In the genomic region with DNA sequence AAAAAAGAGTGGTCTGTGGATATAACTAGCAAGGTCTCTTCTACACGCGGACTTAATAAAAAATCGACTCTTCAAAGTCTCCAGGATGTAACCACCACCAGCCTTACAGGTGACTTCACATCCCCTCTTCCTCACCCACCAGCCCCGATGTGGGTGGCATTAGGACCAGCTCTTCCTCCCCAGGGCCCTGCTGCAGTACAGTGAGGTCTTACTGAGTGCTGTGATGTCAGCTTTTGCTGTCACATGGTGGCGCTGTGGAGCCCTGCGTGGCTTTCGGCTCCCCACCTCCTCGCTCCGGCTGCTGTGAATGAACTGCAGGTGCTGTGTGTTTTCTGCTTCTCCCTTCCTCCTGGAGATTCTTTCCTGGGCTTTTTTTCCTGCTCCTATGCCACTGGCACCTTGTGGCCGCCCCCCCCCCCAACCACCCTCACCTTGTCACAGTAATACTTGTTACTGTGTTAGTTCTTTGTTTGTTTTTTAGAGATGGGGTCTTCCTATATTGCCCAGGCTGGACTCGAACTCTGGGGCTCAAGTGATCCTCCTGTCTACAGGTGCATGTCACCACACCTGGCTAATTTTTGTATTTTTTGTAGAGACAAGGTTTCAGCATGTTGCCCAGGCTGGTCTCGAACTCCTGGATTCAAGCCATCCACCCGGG, we compare ENCODE assay signal across 8 cellular contexts. TPM values are rescaled to one million over a fixed set of nuclear protein-coding genes. Genes with fewer than 3 reads are reported as not detected.
DNase-seq lines count a peak whose midpoint lies in the region; ATAC-seq, FAIRE-seq and TF ChIP-seq lines count a peak whose summit lies in the region.

No MANE protein-coding gene starts in this region.

- CTCF ChIA-PET in endothelial cell of umbilical vein (lab: Charles Lee), result interaction anchor here (0.6 to 2.3 kb wide), 35 partner anchors 8 to 1487 kb away, joined by 3 to 19 read pairs (median 3); no protein-coding TSS in a partner anchor

- H3K27ac ChIP-seq in OCI-LY3 (ENCODE audit: low read length) (no peak overlapping the region), endothelial cell of umbilical vein (ENCODE audit: insufficient read depth, low read depth, low read length) (no peak overlapping the region)

- no peak overlapping the region for H2AFZ ChIP-seq in OCI-LY3 (ENCODE audit: low read depth, low read length)
- no peak overlapping the region for H2AFZ ChIP-seq in endothelial cell of umbilical vein (ENCODE audit: low read depth, low read length)

- intact Hi-C loops in endothelial cell of umbilical vein (cut with micrococcal nuclease), result loop anchor here (2.0 kb wide), 1 partner anchor 497 kb away; no protein-coding TSS in a partner anchor

- peaks cover 28% of the 10 kb centered on the region for H3K27me3 ChIP-seq in OCI-LY3 (ENCODE audit: low read depth, low read length)
- peaks cover 13 to 14% of the 10 kb centered on the region in 2 experiments for H3K27me3 ChIP-seq in endothelial cell of umbilical vein (ENCODE audit: control insufficient read depth in 2 of 2, insufficient read depth in 2 of 2, low read length in 2 of 2)

- H3K9ac ChIP-seq in OCI-LY3 (ENCODE audit: low read length) (no peak overlapping the region), endothelial cell of umbilical vein (replicated peaks; ENCODE audit: extremely low read depth, insufficient read depth, low read length) (no peak overlapping the region)

- in situ Hi-C loops in KBM-7 (cut with MboI; ENCODE audit: low pct_unique_long_range_greater_than_20kb, low sequenced_read_pairs), result loop anchor here (25.0 kb wide), 1 partner anchor 482 kb away; no protein-coding TSS in a partner anchor

- no TSS peak for BruUV-seq in endothelial cell of umbilical vein (replicated peaks; lab: Mats Ljungman, UMichigan)

- POLR2A ChIA-PET in endothelial cell of umbilical vein (lab: Charles Lee), result interaction anchor here (0.8 kb wide), 1 partner anchor 497 kb away, joined by 13 read pairs; no protein-coding TSS in a partner anchor

- TF ChIP-seq CTCF in OCI-LY3 (IDR thresholded peaks at IDR 0.05; ENCODE audit: low read depth, low read length) (peak; percentile 88), endothelial cell of umbilical vein (IDR thresholded peaks at IDR 0.05; ENCODE audit: extremely low read depth in 1 of 2, insufficient read depth in 1 of 2, low read depth in 1 of 2, low read length in 2 of 2) (peak; percentile 78 to 91)

- DNase-seq in GM12892 (ENCODE audit: insufficient read length) (no peak), KBM-7 (peak; percentile 85), endothelial cell of umbilical vein (ENCODE audit: low read depth, low spot score) (peak; percentile 83), myocyte (ENCODE audit: low read depth) (peak; percentile 84)
- peak; percentile 64 for DNase-seq in activated CD8-positive, alpha-beta memory T cell treated with anti-CD3 and anti-CD28 coated beads, Interleukin-2, amount 50 U/mL, for 24 hours (ENCODE audit: extremely low read depth)
- peak; percentile 73 for DNase-seq in stimulated activated CD8-positive, alpha-beta memory T cell treated with anti-CD3 and anti-CD28 coated beads, Interleukin-7, amount 100 ng/mL, for 24 hours (ENCODE audit: low read depth)

- H3K9me3 ChIP-seq in OCI-LY3 (ENCODE audit: insufficient read depth, low read length) (no peaks in the 10 kb centered on the region), endothelial cell of umbilical vein (replicated peaks; ENCODE audit: control insufficient read depth, insufficient read depth, low read length) (no peaks in the 10 kb centered on the region)

- H3K4me1 ChIP-seq in OCI-LY3 (ENCODE audit: low read length) (peaks cover 9% of the 10 kb centered on the region), endothelial cell of umbilical vein (ENCODE audit: control insufficient read depth, extremely low read depth, insufficient read depth, low read length) (no peaks in the 10 kb centered on the region)

- peak; percentile 71 for FAIRE-seq in GM12892 (lab: Jason Lieb, UNC)
- peak; percentile 89 for FAIRE-seq in endothelial cell of umbilical vein (lab: Jason Lieb, UNC)

- no peak overlapping the region for H3K4me3 ChIP-seq in OCI-LY3 (ENCODE audit: low read length)
- no peak overlapping the region for H3K4me3 ChIP-seq in endothelial cell of umbilical vein (replicated peaks in 1 of 3; ENCODE audit: insufficient read depth in 1 of 3, low read depth in 1 of 3, low read length in 3 of 3)

- H4K20me1 ChIP-seq in OCI-LY3 (ENCODE audit: insufficient read depth, low read length) (no peaks in the 10 kb centered on the region), endothelial cell of umbilical vein (replicated peaks; ENCODE audit: control insufficient read depth, extremely low read depth, insufficient read depth, low read length) (no peaks in the 10 kb centered on the region)

- H3K36me3 ChIP-seq in OCI-LY3 (replicated peaks; ENCODE audit: low read depth, low read length), result no peaks in the 10 kb centered on the region
- H3K36me3 ChIP-seq in endothelial cell of umbilical vein (ENCODE audit: control insufficient read depth in 2 of 2, extremely low read depth in 1 of 2, insufficient read depth in 2 of 2, low read length in 2 of 2), result no peaks in the 10 kb centered on the region

- H3K4me2 ChIP-seq in OCI-LY3 (ENCODE audit: low read length), result peak overlapping the region; percentile 44
- H3K4me2 ChIP-seq in endothelial cell of umbilical vein (ENCODE audit: insufficient read depth, low read length), result no peak overlapping the region

- H3K9me1 ChIP-seq in endothelial cell of umbilical vein (replicated peaks; ENCODE audit: control insufficient read depth, extremely low read depth, insufficient read depth, low read length), result no peaks in the 10 kb centered on the region

- ATAC-seq in GM21529 (IDR thresholded peaks at IDR 0.05; ENCODE audit: unreplicated experiment), result no peak

- TF ChIP-seq POLR2A in GM12892 (IDR thresholded peaks at IDR 0.05; ENCODE audit: low read depth, low read length) (no peak), endothelial cell of umbilical vein (IDR thresholded peaks at IDR 0.05; ENCODE audit: low read depth, low read length) (no peak)

- dilution Hi-C loops in endothelial cell of umbilical vein (cut with MboI; ENCODE audit: extremely low pct_ligation_motif_present, low sequenced_read_pairs), result no loop called here

- H3K79me2 ChIP-seq in OCI-LY3 (ENCODE audit: low read length) (no peaks in the 10 kb centered on the region), endothelial cell of umbilical vein (ENCODE audit: control insufficient read depth, insufficient read depth, low read length) (no peaks in the 10 kb centered on the region)

TF ChIP-seq in endothelial cell of umbilical vein, 7 proteins besides CTCF, POLR2A, EP300 and RAD21:
- TF ChIP-seq MAX (IDR thresholded peaks at IDR 0.05; ENCODE audit: insufficient read depth, insufficient read length) (peak; percentile 62), POLR2AphosphoS5 (IDR thresholded peaks at IDR 0.05; ENCODE audit: insufficient read depth, low read depth, low read length) (no peak)

RNA-seq across cellular contexts. Expression of gene RAPGEF1, which starts 15.8 kb away (rescaled TPM):
- 58.6 TPM for polyA plus RNA-seq in GM12892 (2012; ENCODE audit: missing spikeins)
- total RNA-seq in endothelial cell of umbilical vein (124 TPM in 2 replicates), myocyte (274 and 290 TPM in 2 replicates)
- 50.0 and 53.3 TPM in 2 replicates for polyA plus RNA-seq in endothelial cell of umbilical vein
- polyA plus RNA-seq in endothelial cell of umbilical vein (2011; cell fraction: cytosol; rRNA removed), result 51.0 and 57.8 TPM in 2 replicates
- 75.3 and 79.7 TPM in 2 replicates for polyA plus RNA-seq in endothelial cell of umbilical vein (2011; cell fraction: nucleus; rRNA removed)
- 72.5 and 82.9 TPM in 2 replicates for polyA plus RNA-seq in endothelial cell of umbilical vein (2012)
- polyA minus RNA-seq in endothelial cell of umbilical vein, result 50.3 and 57.7 TPM in 2 replicates
- 17.2 TPM for polyA minus RNA-seq in endothelial cell of umbilical vein (2011; cell fraction: cytosol; rRNA and poly(A)+ RNA removed)
- polyA minus RNA-seq in endothelial cell of umbilical vein (2011; cell fraction: nucleus; rRNA and poly(A)+ RNA removed), result 35.9 and 37.0 TPM in 2 replicates
- polyA plus RNA-seq in myocyte (2012), result 225 TPM
